In the genomic region with DNA sequence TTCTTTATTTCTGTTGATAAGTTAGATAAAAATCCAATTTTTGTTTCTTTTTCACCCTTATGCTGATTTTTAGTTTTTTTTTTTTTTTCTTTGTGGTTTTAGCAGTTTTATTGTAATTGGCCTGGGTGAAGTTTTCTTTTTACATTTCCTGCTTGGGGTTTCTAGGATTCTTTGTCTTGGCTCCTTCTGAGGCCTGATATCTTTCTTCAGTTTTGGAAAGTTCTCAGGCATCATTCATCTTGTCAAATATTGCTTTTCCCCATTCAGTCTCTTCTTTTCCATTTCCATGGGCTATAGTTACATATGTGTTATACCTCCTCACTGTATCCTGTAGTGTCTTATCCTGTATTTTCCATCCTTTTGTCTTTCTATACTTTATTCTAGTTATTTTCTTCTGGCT, we compare ENCODE assay signal across 1 cellular context.
TF ChIP-seq lines count a peak whose summit lies in the region.

No MANE protein-coding gene starts in this region.

TF ChIP-seq in SK-N-SH, 30 proteins besides CTCF, POLR2A, EP300 and RAD21 (continued from another document):
- TF ChIP-seq MXI1 (IDR thresholded peaks at IDR 0.05; ENCODE audit: low read depth, low read length) (no peak), FOXJ3 (CRISPR knock-in tag; IDR thresholded peaks at IDR 0.05) (no peak), TEAD4 (IDR thresholded peaks at IDR 0.05; ENCODE audit: borderline replicate concordance, insufficient read depth) (no peak)
